ENCODE assay signal across 9 cellular contexts in the genomic region with DNA sequence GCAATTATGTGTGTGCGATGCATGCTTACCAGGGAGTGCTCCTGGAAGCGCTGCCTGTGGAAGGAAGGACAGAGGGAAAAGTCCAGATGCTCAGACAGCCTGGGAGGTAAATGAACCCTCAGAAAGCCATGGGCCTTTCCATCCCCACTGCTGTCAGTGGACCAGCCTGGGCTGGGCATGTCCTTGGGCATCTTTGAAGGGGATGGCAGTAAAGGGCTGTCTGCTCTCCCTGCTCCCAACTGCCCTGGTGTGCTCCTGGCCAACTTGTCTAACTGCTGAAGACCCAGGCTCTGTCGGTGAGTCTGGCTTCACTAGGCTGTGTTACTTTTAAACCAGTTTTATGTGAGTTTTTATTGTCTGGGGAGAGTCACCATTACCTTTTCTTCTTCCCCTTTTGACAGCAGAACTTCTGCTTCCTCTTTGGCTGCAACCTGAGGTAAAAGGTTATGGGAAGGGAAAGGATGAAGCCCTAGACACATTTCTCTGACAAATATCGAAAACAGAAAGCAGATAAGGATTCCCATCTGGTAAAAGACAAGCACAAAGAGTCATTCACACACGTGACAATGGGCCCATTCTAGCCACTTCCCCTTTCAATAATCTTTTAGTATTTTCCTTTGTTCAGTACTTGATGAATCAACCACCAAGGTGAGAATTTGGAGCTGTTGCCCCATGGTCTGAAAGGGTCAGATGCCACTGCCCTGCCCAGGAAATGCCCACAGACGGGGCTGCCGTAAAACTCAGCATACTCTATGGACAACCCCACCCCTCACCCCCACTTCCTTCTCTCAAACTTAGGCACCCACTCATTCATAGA. TPM values are rescaled to one million over a fixed set of nuclear protein-coding genes. Genes with fewer than 3 reads are reported as not detected.
DNase-seq lines count a peak whose midpoint lies in the region; ATAC-seq and TF ChIP-seq lines count a peak whose summit lies in the region.
"Had no signal": no experiment of that assay in that cellular context is flagged by ENCODE, and none has a peak within 500 bp of the region (broad histone marks: within the 10 kb centered on the region; RNA-seq: fewer than 3 reads in every experiment).

No MANE protein-coding gene starts in this region.

- H3K9me3 Mint-ChIP-seq in activated naive CD8-positive, alpha-beta T cell treated with anti-CD3 and anti-CD28 coated beads, Interleukin-2, amount 10 ng/mL, durations not matched to agents 7 days and 5 days: no peaks in the 10 kb centered on the region

- H3K27ac Mint-ChIP-seq in activated naive CD8-positive, alpha-beta T cell treated with anti-CD3 and anti-CD28 coated beads, Interleukin-2, amount 10 ng/mL, durations not matched to agents 7 days and 5 days: peak overlapping the region; percentile 76

- H3K36me3 Mint-ChIP-seq in activated naive CD8-positive, alpha-beta T cell treated with anti-CD3 and anti-CD28 coated beads, Interleukin-2, amount 10 ng/mL, durations not matched to agents 7 days and 5 days: no peaks in the 10 kb centered on the region

- no peak for TF ChIP-seq EP300 in sigmoid colon (IDR thresholded peaks at IDR 0.05)

- TF ChIP-seq POLR2A in sigmoid colon (IDR thresholded peaks at IDR 0.05): no peak
- TF ChIP-seq POLR2A in breast epithelium (IDR thresholded peaks at IDR 0.05): no peak

- POLR2A ChIA-PET in activated naive CD8-positive, alpha-beta T cell treated with anti-CD3 and anti-CD28 coated beads, Interleukin-2, amount 10 ng/mL, durations not matched to agents 7 days and 5 days (lab: Charles Lee): interaction anchor here (0.7 kb wide), 2 partner anchors 95 to 383 kb away, joined by 3 read pairs; no protein-coding TSS in a partner anchor

- H3K9me3 ChIP-seq in sigmoid colon (no peaks in the 10 kb centered on the region), right atrium auricular region (no peaks in the 10 kb centered on the region), breast epithelium (no peaks in the 10 kb centered on the region)

- H3K27ac ChIP-seq in sigmoid colon: no peak overlapping the region
- no peak overlapping the region for H3K27ac ChIP-seq in right atrium auricular region
- H3K27ac ChIP-seq in breast epithelium: no peak overlapping the region
- H3K27ac ChIP-seq: VCaP had no signal

- no peaks in the 10 kb centered on the region for H3K4me1 ChIP-seq in sigmoid colon
- no peaks in the 10 kb centered on the region for H3K4me1 ChIP-seq in right atrium auricular region
- H3K4me1 ChIP-seq in breast epithelium: no peaks in the 10 kb centered on the region

- intact Hi-C loops in sigmoid colon (cut with DNase I) (no loop called here), breast epithelium (cut with DNase I; ENCODE audit: low total_unique reads) (no loop called here)

- DNase-seq in GM10266 (ENCODE audit: extremely low spot score) (peak; percentile 55), sigmoid colon (no peak), right atrium auricular region (ENCODE audit: low spot score) (no peak), breast epithelium (ENCODE audit: low spot score in 2 of 2) (no peak), NCI-H1105 (lab: John Stamatoyannopoulos, UW) (no peak)
- no peak for DNase-seq in activated naive CD8-positive, alpha-beta T cell treated with anti-CD3 and anti-CD28 coated beads, Interleukin-2, amount 10 ng/mL, durations not matched to agents 7 days and 5 days

- H3K36me3 ChIP-seq in sigmoid colon (no peaks in the 10 kb centered on the region), right atrium auricular region (no peaks in the 10 kb centered on the region), breast epithelium (no peaks in the 10 kb centered on the region)

- peaks cover 15% of the 10 kb centered on the region for H3K4me1 Mint-ChIP-seq in activated naive CD8-positive, alpha-beta T cell treated with anti-CD3 and anti-CD28 coated beads, Interleukin-2, amount 10 ng/mL, durations not matched to agents 7 days and 5 days

- 25 to 35% methylated on average over 7 of the region's 7 CpGs for WGBS in sigmoid colon, 2 donors

- H3K4me3 ChIP-seq in sigmoid colon (no peak overlapping the region), right atrium auricular region (no peak overlapping the region), breast epithelium (no peak overlapping the region)

- ATAC-seq in GM21423 (IDR thresholded peaks at IDR 0.05; ENCODE audit: unreplicated experiment): peak; percentile 75
- ATAC-seq in HG03558 (IDR thresholded peaks at IDR 0.05; ENCODE audit: extremely low read depth, unreplicated experiment): peak; percentile 95
- ATAC-seq in activated naive CD8-positive, alpha-beta T cell treated with anti-CD3 and anti-CD28 coated beads, Interleukin-2, amount 10 ng/mL, durations not matched to agents 7 days and 5 days (ENCODE audit: low read depth): peak; percentile 73

- peaks cover 2% of the 10 kb centered on the region for H3K27me3 Mint-ChIP-seq in activated naive CD8-positive, alpha-beta T cell treated with anti-CD3 and anti-CD28 coated beads, Interleukin-2, amount 10 ng/mL, durations not matched to agents 7 days and 5 days

- peak overlapping the region; percentile 57 for H3K4me3 Mint-ChIP-seq in activated naive CD8-positive, alpha-beta T cell treated with anti-CD3 and anti-CD28 coated beads, Interleukin-2, amount 10 ng/mL, durations not matched to agents 7 days and 5 days

- TF ChIP-seq CTCF in GM10266 (IDR thresholded peaks at IDR 0.05; ENCODE audit: control insufficient read depth, insufficient read depth, low read depth, missing control alignments) (no peak), sigmoid colon (IDR thresholded peaks at IDR 0.05) (no peak), right atrium auricular region (IDR thresholded peaks at IDR 0.05) (no peak), breast epithelium (IDR thresholded peaks at IDR 0.05) (no peak)

- H3K27me3 ChIP-seq in sigmoid colon (no peaks in the 10 kb centered on the region), right atrium auricular region (no peaks in the 10 kb centered on the region), breast epithelium (no peaks in the 10 kb centered on the region)

RNA-seq across cellular contexts. Expression of a gene that starts 27.6 kb away (rescaled TPM):
- total RNA-seq in activated naive CD8-positive, alpha-beta T cell treated with anti-CD3 and anti-CD28 coated beads, Interleukin-2, amount 10 ng/mL, durations not matched to agents 7 days and 5 days: 1 to 10 TPM; 5.3 to 7.4 TPM
- 10 to 100 TPM in 2 of 4 donors, 1 to 10 TPM in 2; 6.1 to 13.2 (median 9.9) TPM for total RNA-seq in sigmoid colon
- polyA plus RNA-seq in sigmoid colon: 10 to 100 TPM in 2 of 3 donors, 1 to 10 TPM in 1; 7.2 to 22.0 (median 11.6) TPM
- 10 to 100 TPM in 1 of 2 donors, 1 to 10 TPM in 1; 3.1 to 11.2 TPM for total RNA-seq in right atrium auricular region
- total RNA-seq in breast epithelium: 10 to 100 TPM in 2 of 3 donors, 1 to 10 TPM in 1; 9.8 to 26.9 (median 14.2) TPM
